8 cellular contexts compared by ENCODE assay signal in genomic region chr19:23116802-23117571, GRCh38. TPM values are rescaled to one million over a fixed set of nuclear protein-coding genes. Genes with fewer than 3 reads are reported as not detected.
A peak's percentile ranks its signal among the peaks of the same experiment; 100 is the strongest.
DNase-seq lines count a peak whose midpoint lies in the region; ATAC-seq and TF ChIP-seq lines count a peak whose summit lies in the region.

Gene ZNF730, plus strand, starts transcription at chr19:23117025. Its CDS starts 149 bp downstream, at chr19:23117174.

- no peak for TF ChIP-seq CTCF in breast epithelium (IDR thresholded peaks at IDR 0.05)

- H3K9me3 Mint-ChIP-seq in IgD-negative memory B cell, result peaks cover 0 to 4% (median 3%) of the 10 kb centered on the region in 3 donors

- peaks cover 1% of the 10 kb centered on the region for H3K27me3 Mint-ChIP-seq in IgD-negative memory B cell
- peaks cover 4% of the 10 kb centered on the region for H3K27me3 Mint-ChIP-seq in T-helper 17 cell

- H3K4me1 ChIP-seq in breast epithelium, result no peaks in the 10 kb centered on the region

- H3K36me3 Mint-ChIP-seq in IgD-negative memory B cell (no peaks in the 10 kb centered on the region), T-helper 17 cell (ENCODE audit: low read depth) (no peaks in the 10 kb centered on the region)

- H3K36me3 ChIP-seq in breast epithelium, result no peaks in the 10 kb centered on the region

- no peak for TF ChIP-seq POLR2A in breast epithelium (IDR thresholded peaks at IDR 0.05)

- no peaks in the 10 kb centered on the region for H3K27me3 ChIP-seq in breast epithelium

- no peaks in the 10 kb centered on the region for H3K9me3 ChIP-seq in T-helper 17 cell (ENCODE audit: control insufficient read depth, low read length, poor library complexity, severe bottlenecking)
- H3K9me3 ChIP-seq in breast epithelium, result no peaks in the 10 kb centered on the region

- H3K4me1 Mint-ChIP-seq in IgD-negative memory B cell (peaks cover 2 to 4% (median 4%) of the 10 kb centered on the region in 3 donors), T-helper 17 cell (no peaks in the 10 kb centered on the region)

- H3K4me3 Mint-ChIP-seq in IgD-negative memory B cell (peak within 1 kb of the TSS; percentile 84 to 92 (median 90)), T-helper 17 cell (peak within 1 kb of the TSS; percentile 80)

- intact Hi-C loops in breast epithelium (cut with DNase I; ENCODE audit: low total_unique reads), result no loop called here

- DNase-seq in A172 (ENCODE audit: low spot score) (peak; percentile 42), T-helper 17 cell (peak in 2 of 3 donors; percentile 23 to 26), breast epithelium (ENCODE audit: low spot score in 2 of 2) (peak in 1 of 2 donors; percentile 71), iPS-NIHi7 (ENCODE audit: extremely low spot score) (peak; percentile 80), NK-92 (lab: John Stamatoyannopoulos, UW; ENCODE audit: unreplicated experiment) (no peak)

- no peak within 1 kb of the TSS for H3K27ac ChIP-seq in breast epithelium
- H3K27ac ChIP-seq in skin epidermis, result peak within 1 kb of the TSS in 3 of 21 experiments; percentile 8 to 62 (median 31)

- H3K27ac Mint-ChIP-seq in IgD-negative memory B cell (peak within 1 kb of the TSS in 1 of 3 donors; percentile 50), T-helper 17 cell (no peak within 1 kb of the TSS)

- ATAC-seq in GM19328 (IDR thresholded peaks at IDR 0.05; ENCODE audit: unreplicated experiment), result peak; percentile 89
- peak; percentile 93 for ATAC-seq in T-helper 17 cell

- H3K4me3 ChIP-seq in breast epithelium (peak within 1 kb of the TSS; percentile 44 to 72 (median 54)), skin epidermis (peak within 1 kb of the TSS; percentile 27 to 51 (median 37))

RNA-seq across cellular contexts. Expression of gene ZNF730, which starts in this region (rescaled TPM):
- total RNA-seq in A172 (2014; rRNA removed; shearing (Covaris generic)), result 1.4 and 2.5 TPM in 2 replicates
- polyA plus RNA-seq in IgD-negative memory B cell, result 0.83 TPM
- not detected for total RNA-seq in T-helper 17 cell
- 1 to 10 TPM in 2 of 3 donors, under 1 TPM in 1; 0.32 to 3.6 (median 3.5) TPM for total RNA-seq in breast epithelium

Comparison
In these comparisons a context has a peak if more than half of its experiments do, and no peak if none do; other contexts are left out.
1. Peak in DNase-seq and ATAC-seq in T-helper 17 cell; RNA of the gene not detected or under 1 TPM.